8 cellular contexts compared by ENCODE assay signal in the genomic region with DNA sequence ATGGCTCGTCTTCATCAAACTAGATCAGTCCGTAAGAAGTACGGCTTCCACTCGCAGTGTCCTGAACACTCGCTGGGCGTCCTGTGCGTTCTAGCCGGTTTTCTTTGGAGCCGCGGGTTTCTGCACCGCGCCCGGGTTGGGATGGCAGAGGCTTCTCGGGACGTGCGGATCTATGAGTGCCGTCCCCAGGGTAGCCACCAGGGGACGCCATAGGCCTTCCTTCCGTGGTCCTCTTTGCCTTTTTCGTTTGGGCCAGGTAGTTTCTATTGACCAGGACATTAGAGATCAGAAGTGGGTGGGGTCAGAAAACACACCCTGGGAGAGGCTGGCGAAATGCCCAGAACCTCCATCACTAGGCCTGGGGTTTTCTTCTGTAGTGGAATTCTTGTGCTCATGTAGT.
DNase-seq lines count a peak whose midpoint lies in the region; ATAC-seq and TF ChIP-seq lines count a peak whose summit lies in the region.

No MANE protein-coding gene starts in this region.

- H3K9me3 ChIP-seq in HUES6 (ENCODE audit: control insufficient read depth, insufficient read depth, low read depth, low read length) (no peaks in the 10 kb centered on the region), liver (ENCODE audit: control insufficient read depth in 4 of 4, low read length in 3 of 4) (no peaks in the 10 kb centered on the region)

- H3K4me3 ChIP-seq in HUES6 (ENCODE audit: low read depth, low read length), result peak overlapping the region; percentile 63
- no peak overlapping the region for H3K4me3 ChIP-seq in liver (ENCODE audit: low read depth in 1 of 3, low read length in 3 of 3)

- H3K4me3 Mint-ChIP-seq in Calu3 (ENCODE audit: low read depth, unreplicated experiment), result no peak overlapping the region
- no peak overlapping the region for H3K4me3 Mint-ChIP-seq in activated CD4-positive, alpha-beta memory T cell treated with anti-CD3 and anti-CD28 coated beads, Interleukin-2, amount 10 ng/mL, durations not matched to agents 7 days and 5 days

- H3K4me1 ChIP-seq in HUES6 (ENCODE audit: control insufficient read depth, insufficient read depth, low read length), result no peaks in the 10 kb centered on the region; the same call in 1 of the 2 replicates
- no peaks in the 10 kb centered on the region for H3K4me1 ChIP-seq in liver (ENCODE audit: control insufficient read depth in 4 of 4, insufficient read depth in 4 of 4, low read length in 3 of 4)

- H3K36me3 Mint-ChIP-seq in Calu3 (ENCODE audit: insufficient read depth, unreplicated experiment), result no peaks in the 10 kb centered on the region
- no peaks in the 10 kb centered on the region for H3K36me3 Mint-ChIP-seq in activated CD4-positive, alpha-beta memory T cell treated with anti-CD3 and anti-CD28 coated beads, Interleukin-2, amount 10 ng/mL, durations not matched to agents 7 days and 5 days (ENCODE audit: low read depth)

- H3K36me3 ChIP-seq in HUES6 (ENCODE audit: control insufficient read depth, insufficient read depth, low read length) (no peaks in the 10 kb centered on the region), liver (ENCODE audit: control insufficient read depth in 4 of 4, insufficient read depth in 3 of 4, low read depth in 1 of 4, low read length in 3 of 4) (no peaks in the 10 kb centered on the region)

- H3K27me3 Mint-ChIP-seq in Calu3 (ENCODE audit: unreplicated experiment), result peaks cover 70% of the 10 kb centered on the region
- H3K27me3 Mint-ChIP-seq in activated CD4-positive, alpha-beta memory T cell treated with anti-CD3 and anti-CD28 coated beads, Interleukin-2, amount 10 ng/mL, durations not matched to agents 7 days and 5 days, result peaks cover 63% of the 10 kb centered on the region

- no peak for ATAC-seq in HG02885 (IDR thresholded peaks at IDR 0.05; ENCODE audit: poor library complexity, unreplicated experiment)
- no peak for ATAC-seq in HG02884 (IDR thresholded peaks at IDR 0.05; ENCODE audit: unreplicated experiment)

- H3K4me1 Mint-ChIP-seq in Calu3 (ENCODE audit: low read depth, unreplicated experiment), result peaks cover 8% of the 10 kb centered on the region
- H3K4me1 Mint-ChIP-seq in activated CD4-positive, alpha-beta memory T cell treated with anti-CD3 and anti-CD28 coated beads, Interleukin-2, amount 10 ng/mL, durations not matched to agents 7 days and 5 days, result peaks cover 9% of the 10 kb centered on the region

- peak; percentile 75 to 97 for TF ChIP-seq RAD21 in liver (IDR thresholded peaks at IDR 0.05)

- intact Hi-C loops in Calu3 (cut with micrococcal nuclease; ENCODE audit: unreplicated experiment), result no loop called here

- TF ChIP-seq CTCF in Calu3 (IDR thresholded peaks at IDR 0.05; ENCODE audit: unreplicated experiment) (peak; percentile 82), liver (IDR thresholded peaks at IDR 0.05; ENCODE audit: low read depth, low read length, missing input control) (peak; percentile 72)

- BruUV-seq in Calu3 (replicated peaks; lab: Mats Ljungman, UMichigan), result no TSS peak

- H3K27me3 ChIP-seq in HUES6 (ENCODE audit: control insufficient read depth, insufficient read depth, low read length), result peaks cover 53% of the 10 kb centered on the region
- H3K27me3 ChIP-seq in liver (ENCODE audit: control insufficient read depth in 4 of 4, insufficient read depth in 4 of 4, low read length in 3 of 4), result peaks cover 0 to 3% (median 0%) of the 10 kb centered on the region in 4 donors

- H3K27ac ChIP-seq in HUES6 (ENCODE audit: low read depth, low read length) (no peak overlapping the region), liver (ENCODE audit: low read depth in 1 of 2, low read length in 2 of 2) (no peak overlapping the region)

- POLR2A ChIA-PET in activated CD4-positive, alpha-beta memory T cell treated with anti-CD3 and anti-CD28 coated beads, Interleukin-2, amount 10 ng/mL, durations not matched to agents 7 days and 5 days (lab: Charles Lee), result no interaction called here

- no peaks in the 10 kb centered on the region for H3K9me3 Mint-ChIP-seq in Calu3 (ENCODE audit: low read depth, unreplicated experiment)
- no peaks in the 10 kb centered on the region for H3K9me3 Mint-ChIP-seq in activated CD4-positive, alpha-beta memory T cell treated with anti-CD3 and anti-CD28 coated beads, Interleukin-2, amount 10 ng/mL, durations not matched to agents 7 days and 5 days

- H3K9ac ChIP-seq in HUES6 (ENCODE audit: low read length) (peak overlapping the region; percentile 8), liver (ENCODE audit: low read depth in 1 of 2, low read length in 2 of 2) (no peak overlapping the region)

- 3% methylated on average over 21 of the region's 21 CpGs for WGBS in liver

- DNase-seq in Calu3, result peak; percentile 86
- DNase-seq in activated CD4-positive, alpha-beta memory T cell treated with anti-CD3 and anti-CD28 coated beads, Interleukin-2, amount 10 ng/mL, durations not matched to agents 7 days and 5 days, result peak; percentile 40
- no peak for DNase-seq in activated naive CD4-positive, alpha-beta T cell treated with Interleukin-2 at 50 U/mL for 16 hours
- no peak for DNase-seq in NCI-H2029 treated with DMSO at 0.1 percent for 48 hours (lab: John Stamatoyannopoulos, UW)

- H3K27ac Mint-ChIP-seq in Calu3 (ENCODE audit: unreplicated experiment), result peak overlapping the region; percentile 9
- no peak overlapping the region for H3K27ac Mint-ChIP-seq in activated CD4-positive, alpha-beta memory T cell treated with anti-CD3 and anti-CD28 coated beads, Interleukin-2, amount 10 ng/mL, durations not matched to agents 7 days and 5 days

- CTCF ChIA-PET in Calu3 (lab: Charles Lee), result no interaction called here
- CTCF ChIA-PET in activated CD4-positive, alpha-beta memory T cell treated with anti-CD3 and anti-CD28 coated beads, Interleukin-2, amount 10 ng/mL, durations not matched to agents 7 days and 5 days (lab: Charles Lee), result no interaction called here

TF ChIP-seq in liver, 16 proteins besides CTCF, POLR2A, EP300 and RAD21:
- TF ChIP-seq FOXA2 (IDR thresholded peaks at IDR 0.05), result no peak
- TF ChIP-seq, protein P1, sequence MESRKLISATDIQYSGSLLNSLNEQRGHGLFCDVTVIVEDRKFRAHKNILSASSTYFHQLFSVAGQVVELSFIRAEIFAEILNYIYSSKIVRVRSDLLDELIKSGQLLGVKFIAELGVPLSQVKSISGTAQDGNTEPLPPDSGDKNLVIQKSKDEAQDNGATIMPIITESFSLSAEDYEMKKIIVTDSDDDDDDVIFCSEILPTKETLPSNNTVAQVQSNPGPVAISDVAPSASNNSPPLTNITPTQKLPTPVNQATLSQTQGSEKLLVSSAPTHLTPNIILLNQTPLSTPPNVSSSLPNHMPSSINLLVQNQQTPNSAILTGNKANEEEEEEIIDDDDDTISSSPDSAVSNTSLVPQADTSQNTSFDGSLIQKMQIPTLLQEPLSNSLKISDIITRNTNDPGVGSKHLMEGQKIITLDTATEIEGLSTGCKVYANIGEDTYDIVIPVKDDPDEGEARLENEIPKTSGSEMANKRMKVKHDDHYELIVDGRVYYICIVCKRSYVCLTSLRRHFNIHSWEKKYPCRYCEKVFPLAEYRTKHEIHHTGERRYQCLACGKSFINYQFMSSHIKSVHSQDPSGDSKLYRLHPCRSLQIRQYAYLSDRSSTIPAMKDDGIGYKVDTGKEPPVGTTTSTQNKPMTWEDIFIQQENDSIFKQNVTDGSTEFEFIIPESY (IDR thresholded peaks at IDR 0.05), result no peak
- peak in 1 of 2 donors; percentile 21 for TF ChIP-seq HNF4A (conservative IDR thresholded peaks at IDR 0.05)
- no peak for TF ChIP-seq RXRA (IDR thresholded peaks at IDR 0.05)
TF ChIP-seq in liver: peak in this region for 1.

Comparison
In these comparisons a context has a peak if more than half of its experiments do, and no peak if none do; other contexts are left out.
1. DNase-seq: peak in Calu3 (single experiment) and activated CD4-positive, alpha-beta memory T cell treated with anti-CD3 and anti-CD28 coated beads, Interleukin-2, amount 10 ng/mL, durations not matched to agents 7 days and 5 days (single experiment); none in activated naive CD4-positive, alpha-beta T cell treated with Interleukin-2 at 50 U/mL for 16 hours (single experiment) and NCI-H2029 treated with DMSO at 0.1 percent for 48 hours (single experiment).